In genomic region chr14:36835145-36835544, GRCh38 we compare ENCODE assay signal across 17 cellular contexts.
DNase-seq lines count a peak whose midpoint lies in the region; ATAC-seq and TF ChIP-seq lines count a peak whose summit lies in the region.
"Had no signal": no experiment of that assay in that cellular context is flagged by ENCODE, and none has a peak within 500 bp of the region (broad histone marks: within the 10 kb centered on the region; RNA-seq: fewer than 3 reads in every experiment).

No MANE protein-coding gene starts in this region.

- DNase-seq in NCI-H2081 (lab: John Stamatoyannopoulos, UW) (peak; percentile 46 to 74), NCI-H2081 treated with DMSO at 0.1 percent for 48 hours (lab: John Stamatoyannopoulos, UW) (no peak), NCI-H146 treated with DMSO at 0.1 percent for 48 hours (lab: John Stamatoyannopoulos, UW; ENCODE audit: unreplicated experiment) (peak; percentile 91), NCI-H748 (lab: John Stamatoyannopoulos, UW; ENCODE audit: unreplicated experiment) (peak; percentile 93), neural progenitor cell (ENCODE audit: low spot score) (peak; percentile 30), CD14-positive monocyte (ENCODE audit: low spot score) (no peak)
- DNase-seq in activated T-cell treated with anti-CD3 and anti-CD28 coated beads, Interleukin-2, amount 50 U/mL, for 48 hours: no peak
- DNase-seq: activated CD4-positive, alpha-beta T cell treated with anti-CD3 and anti-CD28 coated beads for 1 hour; CD4-positive, alpha-beta T cell; GOT3; midbrain; right cardiac atrium; uterus had no signal

- H3K36me3 Mint-ChIP-seq in neural progenitor cell: no peaks in the 10 kb centered on the region
- no peaks in the 10 kb centered on the region for H3K36me3 Mint-ChIP-seq in CD14-positive monocyte

- H3K27me3 ChIP-seq in neural progenitor cell: no peaks in the 10 kb centered on the region
- H3K27me3 ChIP-seq: ascending aorta, neutrophil, uterus had no signal

- no peak overlapping the region for H3K4me3 Mint-ChIP-seq in neural progenitor cell
- no peak overlapping the region for H3K4me3 Mint-ChIP-seq in CD14-positive monocyte
- H3K4me3 Mint-ChIP-seq: CD4-positive, alpha-beta T cell had no signal

- no peaks in the 10 kb centered on the region for H3K9me3 ChIP-seq in neural progenitor cell (ENCODE audit: low read depth)
- H3K9me3 ChIP-seq: ascending aorta, neutrophil, uterus had no signal

- no peak overlapping the region for H3K4me3 ChIP-seq in neural progenitor cell
- H3K4me3 ChIP-seq: ascending aorta, uterus had no signal

- no peak for ATAC-seq in HG02610 (IDR thresholded peaks at IDR 0.05; ENCODE audit: unreplicated experiment)
- ATAC-seq: right cardiac atrium, Right ventricle myocardium inferior had no signal

- H3K4me1 Mint-ChIP-seq in neural progenitor cell (peaks cover 14% of the 10 kb centered on the region), CD14-positive monocyte (no peaks in the 10 kb centered on the region)

- peaks cover 14% of the 10 kb centered on the region for H3K4me1 ChIP-seq in neural progenitor cell
- H3K4me1 ChIP-seq: ascending aorta, uterus had no signal

- peaks cover 4% of the 10 kb centered on the region for H3F3A ChIP-seq in neural progenitor cell (ENCODE audit: low read depth)

- no peaks in the 10 kb centered on the region for H3K79me2 ChIP-seq in neural progenitor cell (ENCODE audit: low read depth)

- H3K9me3 Mint-ChIP-seq in neural progenitor cell (no peaks in the 10 kb centered on the region), CD14-positive monocyte (peaks cover 0 to 7% (median 4%) of the 10 kb centered on the region in 7 donors)
- H3K9me3 Mint-ChIP-seq: CD4-positive, alpha-beta T cell had no signal

- H3K36me3 ChIP-seq in neural progenitor cell: no peaks in the 10 kb centered on the region
- H3K36me3 ChIP-seq: ascending aorta, neutrophil, uterus had no signal

- H3K27ac Mint-ChIP-seq in neural progenitor cell (no peak overlapping the region), CD14-positive monocyte (no peak overlapping the region)
- H3K27ac Mint-ChIP-seq: CD4-positive, alpha-beta T cell had no signal

- intact Hi-C loops in CD14-positive monocyte (cut with micrococcal nuclease): no loop called here

- H3K9ac ChIP-seq in neural progenitor cell: no peak overlapping the region

- peak overlapping the region; percentile 48 for H3K4me2 ChIP-seq in neural progenitor cell

- peaks cover 4% of the 10 kb centered on the region for H3K27me3 Mint-ChIP-seq in neural progenitor cell (ENCODE audit: insufficient read depth, low read depth)
- peaks cover 0 to 6% (median 3%) of the 10 kb centered on the region in 3 donors for H3K27me3 Mint-ChIP-seq in CD14-positive monocyte (ENCODE audit: low read depth in 3 of 3)
- H3K27me3 Mint-ChIP-seq: CD4-positive, alpha-beta T cell had no signal

- TF ChIP-seq CTCF in neural progenitor cell (IDR thresholded peaks at IDR 0.05) (no peak), CD14-positive monocyte (IDR thresholded peaks at IDR 0.05) (no peak)

- no peak overlapping the region for H3K27ac ChIP-seq in neural progenitor cell
- H3K27ac ChIP-seq: ascending aorta, neutrophil, uterus had no signal

- no peak overlapping the region for H2AFZ ChIP-seq in neural progenitor cell (replicated peaks)

- H4K20me1 ChIP-seq in neural progenitor cell (ENCODE audit: low read depth): peaks cover 4% of the 10 kb centered on the region

Comparison
In these comparisons a context has a peak if more than half of its experiments do, and no peak if none do; other contexts are left out.
1. DNase-seq: peak in NCI-H2081 (2 of 2), NCI-H146 treated with DMSO at 0.1 percent for 48 hours (single experiment), NCI-H748 (single experiment) and neural progenitor cell (single experiment); none in NCI-H2081 treated with DMSO at 0.1 percent for 48 hours (single experiment), CD14-positive monocyte (single experiment) and activated T-cell treated with anti-CD3 and anti-CD28 coated beads, Interleukin-2, amount 50 U/mL, for 48 hours (0 of 2).